Comparison of ENCODE assay signal across 13 cellular contexts in the genomic region with DNA sequence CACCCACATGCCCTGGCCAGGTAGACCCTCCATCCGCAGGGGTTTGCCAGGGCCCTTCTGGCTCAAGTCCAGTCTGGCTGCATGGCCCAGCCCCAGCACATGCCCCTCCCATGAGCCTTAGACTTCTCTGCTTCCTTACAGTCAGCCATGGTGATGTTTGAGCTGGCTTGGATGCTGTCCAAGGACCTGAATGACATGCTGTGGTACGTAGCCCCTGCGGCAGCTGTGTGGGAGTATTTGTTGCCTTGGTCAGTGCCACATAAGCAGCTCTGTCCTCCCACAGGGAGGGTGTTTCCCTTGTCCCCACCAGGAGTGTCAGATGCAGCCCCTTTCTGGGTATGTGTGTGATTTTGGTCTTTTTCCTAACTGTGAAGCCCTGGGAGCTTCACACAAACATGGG. TPM values are rescaled to one million over a fixed set of nuclear protein-coding genes. Genes with fewer than 3 reads are reported as not detected.
DNase-seq lines count a peak whose midpoint lies in the region; ATAC-seq and TF ChIP-seq lines count a peak whose summit lies in the region.
"Had no signal": no experiment of that assay in that cellular context is flagged by ENCODE, and none has a peak within 500 bp of the region (broad histone marks: within the 10 kb centered on the region; RNA-seq: fewer than 3 reads in every experiment).

No MANE protein-coding gene starts in this region.

- TF ChIP-seq CTCF in epithelial cell of esophagus (IDR thresholded peaks at IDR 0.05; ENCODE audit: insufficient read depth, low read depth, low read length, missing control alignments): no peak

- ATAC-seq in HG02642 (IDR thresholded peaks at IDR 0.05; ENCODE audit: poor library complexity, unreplicated experiment) (no peak), HG02610 (IDR thresholded peaks at IDR 0.05; ENCODE audit: unreplicated experiment) (no peak)
- ATAC-seq: activated CD4-positive, CD25-positive, alpha-beta regulatory T cell treated with anti-CD3 and anti-CD28 coated beads, Interleukin-2, amount 50 U/mL, for 24 hours had no signal

- no peak overlapping the region for H3K4me3 ChIP-seq in epithelial cell of esophagus (ENCODE audit: low read length)
- H3K4me3 ChIP-seq: Peyer's patch, tibial nerve had no signal

- DNase-seq in ELR (ENCODE audit: low read depth) (peak; percentile 77), RKO (ENCODE audit: low spot score) (peak; percentile 71), epithelial cell of esophagus (ENCODE audit: low read depth) (peak; percentile 93), pulmonary artery endothelial cell (ENCODE audit: low read depth, low spot score) (peak; percentile 54), DMS53 treated with DMSO at 0.1 percent for 48 hours (lab: John Stamatoyannopoulos, UW; ENCODE audit: unreplicated experiment) (no peak)
- DNase-seq in activated CD4-positive, alpha-beta T cell treated with anti-CD3 and anti-CD28 coated beads, Interleukin-2, amount 50 U/mL, for 1 hour: no peak
- DNase-seq: NCI-H2107, Peyer's patch, posterior cingulate gyrus had no signal

RNA-seq across cellular contexts. Expression of a gene that starts 17.5 kb away (rescaled TPM):
- total RNA-seq in pulmonary artery endothelial cell: 30.7 and 50.1 TPM in 2 replicates

RNA-seq across cellular contexts. Expression of a gene that starts 18.3 kb away (rescaled TPM):
- total RNA-seq in pulmonary artery endothelial cell: 166 and 168 TPM in 2 replicates

RNA-seq across cellular contexts. Expression of a gene that starts 27.0 kb away (rescaled TPM):
- 360 and 491 TPM in 2 replicates for total RNA-seq in pulmonary artery endothelial cell

RNA-seq across cellular contexts. Expression of a gene that starts 49.7 kb away (rescaled TPM):
- total RNA-seq in pulmonary artery endothelial cell: 21.4 and 25.3 TPM in 2 replicates

Comparison
In these comparisons a context has a peak if more than half of its experiments do, and no peak if none do; other contexts are left out.
1. DNase-seq: peak in ELR (single experiment), RKO (single experiment), epithelial cell of esophagus (single experiment) and pulmonary artery endothelial cell (single experiment); none in activated CD4-positive, alpha-beta T cell treated with anti-CD3 and anti-CD28 coated beads, Interleukin-2, amount 50 U/mL, for 1 hour (single experiment) and DMS53 treated with DMSO at 0.1 percent for 48 hours (single experiment).